Comparison of ENCODE assay signal across 1 cellular context in genomic region chr22:25045176-25045575, GRCh38.
TF ChIP-seq lines count a peak whose summit lies in the region.

No MANE protein-coding gene starts in this region.

TF ChIP-seq in GM23338, 12 proteins besides CTCF, POLR2A, EP300 and RAD21 (continued from another document):
- TF ChIP-seq ZNF462 (CRISPR knock-in tag; IDR thresholded peaks at IDR 0.05): no peak
- TF ChIP-seq NANOG (IDR thresholded peaks at IDR 0.05; ENCODE audit: borderline replicate concordance): no peak
- TF ChIP-seq JUNB (IDR thresholded peaks at IDR 0.05; ENCODE audit: unreplicated experiment): no peak
- TF ChIP-seq STAT1 (IDR thresholded peaks at IDR 0.05; ENCODE audit: unreplicated experiment): no peak
